8 cellular contexts compared by ENCODE assay signal in the genomic region with DNA sequence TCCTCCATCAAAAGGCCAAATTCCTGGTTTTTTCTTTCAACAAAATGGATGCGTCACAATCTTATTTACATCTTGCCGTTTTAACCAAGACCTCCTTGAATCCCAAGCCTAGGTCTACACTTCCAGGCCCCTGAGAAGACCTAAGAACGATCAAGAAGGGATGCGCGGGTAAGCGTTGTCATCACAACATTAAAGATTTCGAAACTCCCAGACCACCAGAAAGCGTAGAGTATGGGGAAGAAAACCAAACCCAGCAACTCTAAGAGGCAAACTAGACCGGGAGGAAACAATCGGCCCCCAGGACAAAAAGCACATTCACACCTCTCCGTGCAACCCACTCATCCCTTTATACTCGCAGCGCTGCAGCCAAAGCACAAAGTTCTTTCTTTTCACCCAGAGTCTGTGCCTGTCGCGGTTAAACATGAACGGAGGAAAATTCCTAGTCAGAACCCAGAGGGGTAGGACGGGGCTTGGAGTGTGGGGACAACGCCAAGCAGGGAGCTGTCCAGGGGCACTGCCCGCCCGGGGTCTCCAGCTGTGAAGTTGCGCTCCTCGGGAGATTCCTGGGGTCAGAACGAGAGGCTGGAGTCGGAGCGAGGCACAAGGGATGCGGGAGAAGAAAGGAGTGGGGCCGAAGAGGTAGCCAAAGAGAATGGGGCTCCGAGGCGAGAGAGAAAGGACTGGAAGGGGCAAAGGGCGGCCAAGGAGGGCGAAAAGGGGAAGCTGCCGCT. TPM values are rescaled to one million over a fixed set of nuclear protein-coding genes. Genes with fewer than 3 reads are reported as not detected.
DNase-seq lines count a peak whose midpoint lies in the region; ATAC-seq, FAIRE-seq and TF ChIP-seq lines count a peak whose summit lies in the region.

No MANE protein-coding gene starts in this region.

- POLR2A ChIA-PET in SK-N-SH (lab: Yijun Ruan, JAX): no interaction called here
- POLR2A ChIA-PET in endothelial cell of umbilical vein (lab: Charles Lee): interaction anchor here (0.6 kb wide), 1 partner anchor 752 kb away, joined by 3 read pairs; no protein-coding TSS in a partner anchor

- no peaks in the 10 kb centered on the region for H3K9me3 Mint-ChIP-seq in CD4-positive, CD25-positive, alpha-beta regulatory T cell
- no peaks in the 10 kb centered on the region; the same call in 2 of the 3 replicates for H3K9me3 Mint-ChIP-seq in GM23338

- no peak for TF ChIP-seq RAD21 in SK-N-SH (IDR thresholded peaks at IDR 0.05; ENCODE audit: low read length)

- peaks cover 61% of the 10 kb centered on the region for H3K79me2 ChIP-seq in GM23338 (replicated peaks; ENCODE audit: insufficient read depth)
- peaks cover 62% of the 10 kb centered on the region for H3K79me2 ChIP-seq in SK-N-SH (ENCODE audit: insufficient read depth)
- H3K79me2 ChIP-seq in endothelial cell of umbilical vein (ENCODE audit: control insufficient read depth, insufficient read depth, low read length): peaks cover 45% of the 10 kb centered on the region

- DNase-seq in CD4-positive, CD25-positive, alpha-beta regulatory T cell: peak in 1 of 3 donors; percentile 22
- DNase-seq in GM23338 (ENCODE audit: low spot score) (peak; percentile 64), SK-N-SH (peak; percentile 39), endothelial cell of umbilical vein (ENCODE audit: low read depth, low spot score) (peak; percentile 63), myocyte (ENCODE audit: low read depth) (peak; percentile 40), NCI-H524 treated with DMSO at 0.1 percent for 48 hours (lab: John Stamatoyannopoulos, UW) (no peak), HK-2 (ENCODE audit: unreplicated experiment) (no peak), mucosa of gallbladder (ENCODE audit: low spot score) (no peak)

- no peak for TF ChIP-seq EP300 in SK-N-SH (IDR thresholded peaks at IDR 0.05; ENCODE audit: borderline replicate concordance in 1 of 2, low read depth in 1 of 2, low read length in 1 of 2)

- H3K27me3 Mint-ChIP-seq in CD4-positive, CD25-positive, alpha-beta regulatory T cell: no peaks in the 10 kb centered on the region
- peaks cover 11% of the 10 kb centered on the region for H3K27me3 Mint-ChIP-seq in GM23338 (ENCODE audit: insufficient read depth, low read depth, poor library complexity)

- no peaks in the 10 kb centered on the region for H3K9me1 ChIP-seq in endothelial cell of umbilical vein (replicated peaks; ENCODE audit: control insufficient read depth, extremely low read depth, insufficient read depth, low read length)

- H3K9ac ChIP-seq in SK-N-SH (peak overlapping the region; percentile 97), endothelial cell of umbilical vein (replicated peaks; ENCODE audit: extremely low read depth, insufficient read depth, low read length) (peak overlapping the region; percentile 95)

- no peaks in the 10 kb centered on the region for H3K27me3 ChIP-seq in CD4-positive, CD25-positive, alpha-beta regulatory T cell (ENCODE audit: control insufficient read depth, insufficient read depth, low read length)
- H3K27me3 ChIP-seq in GM23338 (ENCODE audit: insufficient read depth) (no peaks in the 10 kb centered on the region), SK-N-SH (ENCODE audit: insufficient read depth) (no peaks in the 10 kb centered on the region), endothelial cell of umbilical vein (ENCODE audit: control insufficient read depth in 2 of 2, insufficient read depth in 2 of 2, low read length in 2 of 2) (no peaks in the 10 kb centered on the region)

- no peak for TF ChIP-seq POLR2A in endothelial cell of umbilical vein (IDR thresholded peaks at IDR 0.05; ENCODE audit: low read depth, low read length)

- peaks cover 44% of the 10 kb centered on the region for H3K4me1 ChIP-seq in CD4-positive, CD25-positive, alpha-beta regulatory T cell (ENCODE audit: control insufficient read depth, insufficient read depth, low read length, poor library complexity, severe bottlenecking)
- H3K4me1 ChIP-seq in GM23338 (ENCODE audit: insufficient read depth) (peaks cover 15% of the 10 kb centered on the region), SK-N-SH (ENCODE audit: control insufficient read depth in 1 of 2, insufficient read depth in 2 of 2, low read depth in 1 of 2, low read length in 1 of 2) (peaks cover 11 to 19% of the 10 kb centered on the region in 2 experiments), endothelial cell of umbilical vein (ENCODE audit: control insufficient read depth, extremely low read depth, insufficient read depth, low read length) (peaks cover 28% of the 10 kb centered on the region)

- no peaks in the 10 kb centered on the region for H3K9me3 ChIP-seq in CD4-positive, CD25-positive, alpha-beta regulatory T cell (ENCODE audit: control insufficient read depth in 2 of 2, low read length in 2 of 2)
- H3K9me3 ChIP-seq in SK-N-SH (no peaks in the 10 kb centered on the region), endothelial cell of umbilical vein (replicated peaks; ENCODE audit: control insufficient read depth, insufficient read depth, low read length) (no peaks in the 10 kb centered on the region)

- H3K4me2 ChIP-seq in GM23338: peak overlapping the region; percentile 86
- H3K4me2 ChIP-seq in SK-N-SH: peak overlapping the region; percentile 94
- H3K4me2 ChIP-seq in endothelial cell of umbilical vein (ENCODE audit: insufficient read depth, low read length): peak overlapping the region; percentile 80

- CTCF ChIA-PET in SK-N-SH (lab: Yijun Ruan, JAX) (interaction anchor here (0.7 to 11.2 kb wide), 10 partner anchors 12 to 370 kb away, joined by 3 to 264 read pairs (median 3); a partner anchor contains a TSS), endothelial cell of umbilical vein (lab: Charles Lee) (interaction anchor here (1.2 to 1.4 kb wide), 3 partner anchors 19 to 101 kb away, joined by 3 to 7 read pairs (median 4); a partner anchor contains a TSS)

- peak overlapping the region; percentile 88 to 98 (median 94) for H3K4me3 Mint-ChIP-seq in CD4-positive, CD25-positive, alpha-beta regulatory T cell
- H3K4me3 Mint-ChIP-seq in GM23338: peak overlapping the region; percentile 98

- H3F3A ChIP-seq in GM23338 (replicated peaks; ENCODE audit: low read depth): no peaks in the 10 kb centered on the region
- peaks cover 13% of the 10 kb centered on the region for H3F3A ChIP-seq in SK-N-SH (replicated peaks; ENCODE audit: insufficient read depth)

- H2AFZ ChIP-seq in GM23338: no peak overlapping the region
- H2AFZ ChIP-seq in SK-N-SH (ENCODE audit: low read depth): peak overlapping the region; percentile 11; the same call in 1 of the 2 replicates
- H2AFZ ChIP-seq in endothelial cell of umbilical vein (ENCODE audit: low read depth, low read length): peak overlapping the region; percentile 53

- peaks cover 21% of the 10 kb centered on the region for H4K20me1 ChIP-seq in GM23338 (replicated peaks; ENCODE audit: insufficient read depth)
- H4K20me1 ChIP-seq in SK-N-SH (ENCODE audit: insufficient read depth): peaks cover 34% of the 10 kb centered on the region
- H4K20me1 ChIP-seq in endothelial cell of umbilical vein (replicated peaks; ENCODE audit: control insufficient read depth, extremely low read depth, insufficient read depth, low read length): peaks cover 4% of the 10 kb centered on the region

- no peak for ATAC-seq in CD4-positive, CD25-positive, alpha-beta regulatory T cell (ENCODE audit: low read depth in 2 of 2)
- peak; percentile 42 for ATAC-seq in GM23338

- under 1% methylated on average over 32 of the region's 32 CpGs for WGBS in SK-N-SH (ENCODE audit: low lambda C conversion rate)

- H3K27ac Mint-ChIP-seq in CD4-positive, CD25-positive, alpha-beta regulatory T cell: peak overlapping the region; percentile 100
- peak overlapping the region; percentile 98 for H3K27ac Mint-ChIP-seq in GM23338

- TSS peak; percentile 42 for BruUV-seq in endothelial cell of umbilical vein (replicated peaks; lab: Mats Ljungman, UMichigan)

- H3K9me2 ChIP-seq in GM23338 (ENCODE audit: insufficient read depth): no peaks in the 10 kb centered on the region
- no peaks in the 10 kb centered on the region for H3K9me2 ChIP-seq in SK-N-SH

- H3K36me3 Mint-ChIP-seq in CD4-positive, CD25-positive, alpha-beta regulatory T cell: peaks cover 9% of the 10 kb centered on the region
- H3K36me3 Mint-ChIP-seq in GM23338 (ENCODE audit: low read depth): peaks cover 11% of the 10 kb centered on the region

- peaks cover 29 to 78% (median 53%) of the 10 kb centered on the region in 4 donors for H3K4me1 Mint-ChIP-seq in CD4-positive, CD25-positive, alpha-beta regulatory T cell
- H3K4me1 Mint-ChIP-seq in GM23338: peaks cover 31% of the 10 kb centered on the region; the same call in 2 of the 3 replicates

- FAIRE-seq in endothelial cell of umbilical vein (lab: Jason Lieb, UNC): no peak

- TF ChIP-seq CTCF in GM23338 (conservative IDR thresholded peaks at IDR 0.05; ENCODE audit: low read depth in 2 of 2) (no peak), SK-N-SH (IDR thresholded peaks at IDR 0.05) (no peak), endothelial cell of umbilical vein (IDR thresholded peaks at IDR 0.05; ENCODE audit: extremely low read depth in 1 of 2, insufficient read depth in 1 of 2, low read depth in 1 of 2, low read length in 2 of 2) (no peak)

- peak overlapping the region; percentile 98 for H3K27ac ChIP-seq in CD4-positive, CD25-positive, alpha-beta regulatory T cell (ENCODE audit: insufficient read depth, low read length, poor library complexity, severe bottlenecking)
- H3K27ac ChIP-seq in GM23338 (ENCODE audit: low read depth): peak overlapping the region; percentile 98
- peak overlapping the region; percentile 84 to 92 for H3K27ac ChIP-seq in SK-N-SH (ENCODE audit: low read depth in 2 of 2, low read length in 1 of 2)
- peak overlapping the region; percentile 87 for H3K27ac ChIP-seq in endothelial cell of umbilical vein (ENCODE audit: insufficient read depth, low read depth, low read length)

- dilution Hi-C loops in endothelial cell of umbilical vein (cut with MboI; ENCODE audit: extremely low pct_ligation_motif_present, low sequenced_read_pairs): no loop called here

- peak overlapping the region; percentile 92 for H3K4me3 ChIP-seq in CD4-positive, CD25-positive, alpha-beta regulatory T cell (ENCODE audit: low read depth, low read length)
- peak overlapping the region; percentile 92 for H3K4me3 ChIP-seq in GM23338
- peak overlapping the region; percentile 92 to 97 for H3K4me3 ChIP-seq in SK-N-SH (ENCODE audit: low read depth in 2 of 2, low read length in 1 of 2)
- peak overlapping the region; percentile 57 to 84 (median 79) for H3K4me3 ChIP-seq in endothelial cell of umbilical vein (replicated peaks in 1 of 3; ENCODE audit: insufficient read depth in 1 of 3, low read depth in 1 of 3, low read length in 3 of 3)

- peaks cover 17% of the 10 kb centered on the region for H3K36me3 ChIP-seq in CD4-positive, CD25-positive, alpha-beta regulatory T cell (ENCODE audit: control insufficient read depth, insufficient read depth, low read length)
- H3K36me3 ChIP-seq in GM23338 (ENCODE audit: insufficient read depth) (peaks cover 7% of the 10 kb centered on the region), SK-N-SH (replicated peaks in 1 of 2; ENCODE audit: control insufficient read depth in 1 of 2, insufficient read depth in 2 of 2, low read length in 1 of 2) (peaks cover 10 to 17% of the 10 kb centered on the region in 2 experiments), endothelial cell of umbilical vein (ENCODE audit: control insufficient read depth in 2 of 2, extremely low read depth in 1 of 2, insufficient read depth in 2 of 2, low read length in 2 of 2) (peaks cover 0 to 5% of the 10 kb centered on the region in 2 experiments)

- intact Hi-C loops in endothelial cell of umbilical vein (cut with micrococcal nuclease): loop anchor here (2.0 to 10.0 kb wide), 3 partner anchors 255 to 483 kb away; a partner anchor contains a TSS

RNA-seq across cellular contexts. Expression of a gene that starts 0.7 kb away (rescaled TPM):
- total RNA-seq in CD4-positive, CD25-positive, alpha-beta regulatory T cell: 137 TPM
- polyA plus RNA-seq in CD4-positive, CD25-positive, alpha-beta regulatory T cell: 10 to 100 TPM; 48.4 to 75.5 (median 67.5) TPM
- 31.1 and 32.4 TPM in 2 replicates for total RNA-seq in GM23338 (2014; rRNA removed; shearing (Covaris generic))
- polyA plus RNA-seq in GM23338 (2016; fragmentation: Nextera tagmentation; extraction: Ambion mirVana) (22.1 and 25.2 TPM in 2 replicates), SK-N-SH (2012; rRNA removed) (22.3 and 31.0 TPM in 2 replicates), endothelial cell of umbilical vein (35.8 and 36.0 TPM in 2 replicates)
- 21.3 and 25.1 TPM in 2 replicates for polyA plus RNA-seq in SK-N-SH (2012; cell fraction: cytosol; rRNA removed)
- polyA plus RNA-seq in SK-N-SH (2012; cell fraction: nucleus; rRNA removed): 44.4 and 73.2 TPM in 2 replicates
- total RNA-seq in endothelial cell of umbilical vein (28.8 and 30.8 TPM in 2 replicates), myocyte (36.3 and 37.4 TPM in 2 replicates), mucosa of gallbladder (34.8 TPM)
- 42.1 and 42.4 TPM in 2 replicates for polyA plus RNA-seq in endothelial cell of umbilical vein (2011; cell fraction: cytosol; rRNA removed)
- 82.4 and 86.3 TPM in 2 replicates for polyA plus RNA-seq in endothelial cell of umbilical vein (2011; cell fraction: nucleus; rRNA removed)
- 33.0 and 34.6 TPM in 2 replicates for polyA plus RNA-seq in endothelial cell of umbilical vein (2012)
- polyA minus RNA-seq in endothelial cell of umbilical vein: 32.4 and 39.5 TPM in 2 replicates
- 20.4 TPM for polyA minus RNA-seq in endothelial cell of umbilical vein (2011; cell fraction: cytosol; rRNA and poly(A)+ RNA removed)
- 19.3 and 27.1 TPM in 2 replicates for polyA minus RNA-seq in endothelial cell of umbilical vein (2011; cell fraction: nucleus; rRNA and poly(A)+ RNA removed)
- polyA plus RNA-seq in myocyte (2012): 28.8 TPM

RNA-seq across cellular contexts. Expression of a gene that starts 22.9 kb away (rescaled TPM):
- not detected for total RNA-seq in CD4-positive, CD25-positive, alpha-beta regulatory T cell
- polyA plus RNA-seq in CD4-positive, CD25-positive, alpha-beta regulatory T cell: not detected
- total RNA-seq in GM23338 (2014; rRNA removed; shearing (Covaris generic)): 0.78 and 1.1 TPM in 2 replicates
- polyA plus RNA-seq in GM23338 (2016; fragmentation: Nextera tagmentation; extraction: Ambion mirVana): 0.16 and 0.43 TPM in 2 replicates
- polyA plus RNA-seq in SK-N-SH (2012; rRNA removed): 0.67 and 0.75 TPM in 2 replicates
- 0.44 and 0.58 TPM in 2 replicates for polyA plus RNA-seq in SK-N-SH (2012; cell fraction: cytosol; rRNA removed)
- polyA plus RNA-seq in SK-N-SH (2012; cell fraction: nucleus; rRNA removed): 0.66 and 0.74 TPM in 2 replicates
- not detected in 2 replicates for total RNA-seq in endothelial cell of umbilical vein
- polyA plus RNA-seq in endothelial cell of umbilical vein: not detected in 2 replicates
- polyA plus RNA-seq in endothelial cell of umbilical vein (2011; cell fraction: cytosol; rRNA removed): not detected in 2 replicates
- 0.06 TPM in 1 of 2 replicates, not detected in the other for polyA plus RNA-seq in endothelial cell of umbilical vein (2011; cell fraction: nucleus; rRNA removed)
- polyA plus RNA-seq in endothelial cell of umbilical vein (2012): not detected in 2 replicates
- 0.15 TPM in 1 of 2 replicates, not detected in the other for polyA minus RNA-seq in endothelial cell of umbilical vein
- polyA minus RNA-seq in endothelial cell of umbilical vein (2011; cell fraction: cytosol; rRNA and poly(A)+ RNA removed): 4.2 TPM
- polyA minus RNA-seq in endothelial cell of umbilical vein (2011; cell fraction: nucleus; rRNA and poly(A)+ RNA removed): not detected in 2 replicates
- total RNA-seq in myocyte: 263 and 339 TPM in 2 replicates
- 121 TPM for polyA plus RNA-seq in myocyte (2012)
- 48.9 TPM for total RNA-seq in mucosa of gallbladder

RNA-seq across cellular contexts. Expression of a gene that starts 37.3 kb away (rescaled TPM):
- total RNA-seq in CD4-positive, CD25-positive, alpha-beta regulatory T cell: not detected
- under 1 TPM in 1 of 4 donors, not detected in 3; 0.07 TPM for polyA plus RNA-seq in CD4-positive, CD25-positive, alpha-beta regulatory T cell
- 6.9 and 11.2 TPM in 2 replicates for total RNA-seq in GM23338 (2014; rRNA removed; shearing (Covaris generic))
- polyA plus RNA-seq in GM23338 (2016; fragmentation: Nextera tagmentation; extraction: Ambion mirVana) (4.5 and 5.9 TPM in 2 replicates), SK-N-SH (2012; rRNA removed) (0.30 and 0.55 TPM in 2 replicates), endothelial cell of umbilical vein (not detected in 2 replicates)
- 0.28 and 1.2 TPM in 2 replicates for polyA plus RNA-seq in SK-N-SH (2012; cell fraction: cytosol; rRNA removed)
- 0.34 and 0.70 TPM in 2 replicates for polyA plus RNA-seq in SK-N-SH (2012; cell fraction: nucleus; rRNA removed)
- total RNA-seq in endothelial cell of umbilical vein (not detected in 2 replicates), myocyte (0.11 TPM in 1 of 2 replicates, not detected in the other), mucosa of gallbladder (not detected)
- not detected in 2 replicates for polyA plus RNA-seq in endothelial cell of umbilical vein (2011; cell fraction: cytosol; rRNA removed)
- not detected in 2 replicates for polyA plus RNA-seq in endothelial cell of umbilical vein (2011; cell fraction: nucleus; rRNA removed)
- not detected in 2 replicates for polyA plus RNA-seq in endothelial cell of umbilical vein (2012)
- not detected in 2 replicates for polyA minus RNA-seq in endothelial cell of umbilical vein
- polyA minus RNA-seq in endothelial cell of umbilical vein (2011; cell fraction: cytosol; rRNA and poly(A)+ RNA removed): not detected
- not detected in 2 replicates for polyA minus RNA-seq in endothelial cell of umbilical vein (2011; cell fraction: nucleus; rRNA and poly(A)+ RNA removed)
- polyA plus RNA-seq in myocyte (2012): 0.11 TPM

Comparison
In these comparisons a context has a peak if more than half of its experiments do, and no peak if none do; other contexts are left out.
1. DNase-seq: peak in GM23338 (single experiment), SK-N-SH (single experiment), endothelial cell of umbilical vein (single experiment) and myocyte (single experiment); none in NCI-H524 treated with DMSO at 0.1 percent for 48 hours (single experiment), HK-2 (single experiment) and mucosa of gallbladder (single experiment).
2. RNA of a gene that starts 22.9 kb away (total RNA-seq): 263 to 339 TPM in myocyte and 48.9 TPM in mucosa of gallbladder (single experiment); 0.78 to 1.1 TPM in GM23338, not detected in CD4-positive, CD25-positive, alpha-beta regulatory T cell (single experiment) and not detected in endothelial cell of umbilical vein; every median in the first group is over 10 times any median in the second.
3. Peak in every context shown above with its lines, with median percentiles within 50 percentile points of each other: H3K27ac ChIP-seq, H3K4me3 ChIP-seq and H3K4me2 ChIP-seq.